17 cellular contexts compared by ENCODE assay signal in genomic region chr4:850323-850945, GRCh38. TPM values are rescaled to one million over a fixed set of nuclear protein-coding genes. Genes with fewer than 3 reads are reported as not detected.
DNase-seq lines count a peak whose midpoint lies in the region; ATAC-seq and TF ChIP-seq lines count a peak whose summit lies in the region.
"Had no signal": no experiment of that assay in that cellular context is flagged by ENCODE, and none has a peak within 500 bp of the region (broad histone marks: within the 10 kb centered on the region; RNA-seq: fewer than 3 reads in every experiment).

No MANE protein-coding gene starts in this region.

- TF ChIP-seq EP300 in tibial nerve (IDR thresholded peaks at IDR 0.05), result no peak

- H3K36me3 ChIP-seq in H7 (replicated peaks; ENCODE audit: control insufficient read depth, insufficient read depth, low read length) (peaks cover 1% of the 10 kb centered on the region), spleen (peaks cover 0 to 82% (median 58%) of the 10 kb centered on the region in 6 donors), Peyer's patch (peaks cover 0 to 73% (median 0%) of the 10 kb centered on the region in 3 donors), tibial nerve (peaks cover 0 to 82% (median 6%) of the 10 kb centered on the region in 3 donors)
- H3K36me3 ChIP-seq: SJSA1 had no signal

- intact Hi-C loops in left ventricle myocardium superior (cut with micrococcal nuclease), result no loop called here
- intact Hi-C loops in spleen (cut with DNase I; ENCODE audit: low total_unique reads), result no loop called here

- TF ChIP-seq POLR2A in spleen (IDR thresholded peaks at IDR 0.05) (no peak), Peyer's patch (IDR thresholded peaks at IDR 0.05) (no peak), tibial nerve (IDR thresholded peaks at IDR 0.05) (no peak)

- H3K4me1 ChIP-seq in spleen (peaks cover 0 to 27% (median 8%) of the 10 kb centered on the region in 6 donors), Peyer's patch (no peaks in the 10 kb centered on the region), tibial nerve (no peaks in the 10 kb centered on the region)
- H3K4me1 ChIP-seq: BLaER1, SJSA1 had no signal

- no peak overlapping the region for H3K4me3 ChIP-seq in H7 (ENCODE audit: insufficient read depth, low read depth, low read length)
- no peak overlapping the region for H3K4me3 ChIP-seq in spleen
- H3K4me3 ChIP-seq in Peyer's patch, result no peak overlapping the region
- no peak overlapping the region for H3K4me3 ChIP-seq in tibial nerve
- H3K4me3 ChIP-seq: BLaER1, SJSA1 had no signal

- DNase-seq in activated CD8-positive, alpha-beta memory T cell treated with anti-CD3 and anti-CD28 coated beads, Interleukin-2, amount 50 U/mL, for 4 hours, result peak; percentile 7
- no peak for DNase-seq in activated CD8-positive, alpha-beta memory T cell treated with anti-CD3 and anti-CD28 coated beads, Interleukin-2, amount 50 U/mL, for 48 hours
- DNase-seq in H7 (peak; percentile 49), left ventricle myocardium superior (peak; percentile 18), spleen (peak; percentile 73), Peyer's patch (no peak), tibial nerve (ENCODE audit: low spot score in 2 of 2) (no peak)
- DNase-seq: DMS79, KG1, NCI-H1105 treated with DMSO at 0.1 percent for 48 hours, NCI-H1694 treated with DMSO at 0.1 percent for 48 hours, NCI-H510A treated with DMSO at 0.1 percent for 48 hours, NCI-H774, RPMI8226 had no signal

- H3K27me3 ChIP-seq in H7 (ENCODE audit: control insufficient read depth, insufficient read depth, low read length), result no peaks in the 10 kb centered on the region
- no peaks in the 10 kb centered on the region for H3K27me3 ChIP-seq in spleen (replicated peaks in 1 of 7)
- no peaks in the 10 kb centered on the region for H3K27me3 ChIP-seq in Peyer's patch
- no peaks in the 10 kb centered on the region for H3K27me3 ChIP-seq in tibial nerve
- H3K27me3 ChIP-seq: BLaER1, SJSA1 had no signal

- 69 to 89% (median 86%) methylated on average over 3 to 18 of the region's 18 CpGs for WGBS in spleen, 5 donors
- WGBS in tibial nerve, 2 donors, result 84 to 87% methylated on average over 10 to 13 of the region's 18 CpGs

- no peak for ATAC-seq in left ventricle myocardium superior

- H3K9me3 ChIP-seq in spleen, result peaks cover 0 to under 1% (median 0%) of the 10 kb centered on the region in 8 donors
- no peaks in the 10 kb centered on the region for H3K9me3 ChIP-seq in Peyer's patch
- H3K9me3 ChIP-seq in tibial nerve, result no peaks in the 10 kb centered on the region
- H3K9me3 ChIP-seq: SJSA1 had no signal

- H3K27ac ChIP-seq in spleen, result no peak overlapping the region
- H3K27ac ChIP-seq in Peyer's patch, result no peak overlapping the region
- H3K27ac ChIP-seq in tibial nerve, result no peak overlapping the region
- H3K27ac ChIP-seq: BLaER1, SJSA1 had no signal

- no peak for TF ChIP-seq CTCF in spleen (IDR thresholded peaks at IDR 0.05 in 8 of 11, conservative IDR thresholded peaks at IDR 0.05 in 3 of 11)
- TF ChIP-seq CTCF in Peyer's patch (IDR thresholded peaks at IDR 0.05), result no peak
- TF ChIP-seq CTCF in tibial nerve (IDR thresholded peaks at IDR 0.05), result no peak

RNA-seq across cellular contexts. Expression of gene CPLX1, which starts 24.5 kb away (rescaled TPM):
- total RNA-seq in H7 (2014; rRNA removed; shearing (Covaris generic)), result 0.15 and 0.62 TPM in 2 replicates
- 4.4 TPM for total RNA-seq in left ventricle myocardium superior
- 10 to 100 TPM in 4 of 7 donors, 1 to 10 TPM in 3; 1.3 to 20.7 (median 12.4) TPM for total RNA-seq in spleen
- 10 to 100 TPM in 2 of 3 donors, 1 to 10 TPM in 1; 5.1 to 12.3 (median 10.7) TPM for polyA plus RNA-seq in spleen
- under 1 TPM in 2 of 4 donors, not detected in 2; 0.35 to 0.67 TPM for total RNA-seq in Peyer's patch
- total RNA-seq in tibial nerve, result 1 to 10 TPM in 3 of 4 donors, not detected in 1; 1.8 to 2.4 (median 2.4) TPM
- total RNA-seq: SJSA1 had no signal
- polyA plus RNA-seq: CD8-positive, alpha-beta memory T cell had no signal

Comparison
In these comparisons a context has a peak if more than half of its experiments do, and no peak if none do; other contexts are left out.
1. DNase-seq: peak in activated CD8-positive, alpha-beta memory T cell treated with anti-CD3 and anti-CD28 coated beads, Interleukin-2, amount 50 U/mL, for 4 hours (single experiment), H7 (single experiment), left ventricle myocardium superior (single experiment) and spleen (single experiment); none in activated CD8-positive, alpha-beta memory T cell treated with anti-CD3 and anti-CD28 coated beads, Interleukin-2, amount 50 U/mL, for 48 hours (single experiment), Peyer's patch (0 of 3) and tibial nerve (0 of 2).